ENCODE assay signal across 7 cellular contexts in genomic region chr16:46396133-46396882, GRCh38.
A peak's percentile ranks its signal among the peaks of the same experiment; 100 is the strongest.
DNase-seq lines count a peak whose midpoint lies in the region; FAIRE-seq and TF ChIP-seq lines count a peak whose summit lies in the region.
"Not testable (repeated sequence)": the region's sequence is repeated elsewhere in the genome, so short reads cannot be mapped to it uniquely, and the experiment has no call there.

No MANE protein-coding gene starts in this region.

- in situ Hi-C loops in G401 (cut with HindIII; ENCODE audit: low sequenced_read_pairs): not testable (repeated sequence)

- H3K36me3 Mint-ChIP-seq in activated T-helper 1 cell treated with anti-CD3 and anti-CD28 coated beads, Interleukin-12 subunit alpha, Interleukin-12 subunit beta, Interleukin-2, Interleukin-4 antibody, amounts not matched to agents 30 ng/mL and 10 ng/mL and 1 ng/mL, durations not matched to agents 14 hours and 24 hours and 36 hours (ENCODE audit: low read depth): not testable (repeated sequence)
- H3K36me3 Mint-ChIP-seq in progenitor cell of endocrine pancreas (ENCODE audit: insufficient read depth): peaks cover 13% of the 10 kb centered on the region

- not testable (repeated sequence) for H3K4me3 ChIP-seq in fibroblast of villous mesenchyme (ENCODE audit: low read depth, low read length)

- FAIRE-seq in RCC 7860 (lab: Jason Lieb, UNC): not testable (repeated sequence)

- not testable (repeated sequence) for H3K27ac Mint-ChIP-seq in activated T-helper 1 cell treated with anti-CD3 and anti-CD28 coated beads, Interleukin-12 subunit alpha, Interleukin-12 subunit beta, Interleukin-2, Interleukin-4 antibody, amounts not matched to agents 30 ng/mL and 10 ng/mL and 1 ng/mL, durations not matched to agents 14 hours and 24 hours and 36 hours; progenitor cell of endocrine pancreas

- not testable (repeated sequence) for TF ChIP-seq CTCF in fibroblast of villous mesenchyme (IDR thresholded peaks at IDR 0.05; ENCODE audit: insufficient read depth, low read depth, low read length); progenitor cell of endocrine pancreas (IDR thresholded peaks at IDR 0.05; ENCODE audit: unreplicated experiment)

- DNase-seq in G401 (ENCODE audit: low spot score) (peak; percentile 11), RCC 7860 (ENCODE audit: low spot score) (peak; percentile 32), dedifferentiated amniotic fluid mesenchymal stem cell (ENCODE audit: extremely low spot score) (peak; percentile 42), fibroblast of villous mesenchyme (ENCODE audit: low read depth) (peak; percentile 3), lung microvascular endothelial cell (ENCODE audit: low read depth in 2 of 2) (peak; percentile 12 to 23), progenitor cell of endocrine pancreas (ENCODE audit: low spot score, unreplicated experiment) (peak; percentile 37)
- DNase-seq in activated T-helper 1 cell treated with anti-CD3 and anti-CD28 coated beads, Interleukin-12 subunit alpha, Interleukin-12 subunit beta, Interleukin-2, Interleukin-4 antibody, amounts not matched to agents 30 ng/mL and 10 ng/mL and 1 ng/mL, durations not matched to agents 14 hours and 24 hours and 36 hours (ENCODE audit: low spot score): peak; percentile 38

- H3K4me3 Mint-ChIP-seq in activated T-helper 1 cell treated with anti-CD3 and anti-CD28 coated beads, Interleukin-12 subunit alpha, Interleukin-12 subunit beta, Interleukin-2, Interleukin-4 antibody, amounts not matched to agents 30 ng/mL and 10 ng/mL and 1 ng/mL, durations not matched to agents 14 hours and 24 hours and 36 hours; progenitor cell of endocrine pancreas (ENCODE audit: low read depth): not testable (repeated sequence)

- intact Hi-C loops in activated T-helper 1 cell treated with anti-CD3 and anti-CD28 coated beads, Interleukin-12 subunit alpha, Interleukin-12 subunit beta, Interleukin-2, Interleukin-4 antibody, amounts not matched to agents 30 ng/mL and 10 ng/mL and 1 ng/mL, durations not matched to agents 14 hours and 24 hours and 36 hours (cut with micrococcal nuclease): not testable (repeated sequence)

- H3K4me1 Mint-ChIP-seq in activated T-helper 1 cell treated with anti-CD3 and anti-CD28 coated beads, Interleukin-12 subunit alpha, Interleukin-12 subunit beta, Interleukin-2, Interleukin-4 antibody, amounts not matched to agents 30 ng/mL and 10 ng/mL and 1 ng/mL, durations not matched to agents 14 hours and 24 hours and 36 hours (ENCODE audit: low read depth); progenitor cell of endocrine pancreas (ENCODE audit: low read depth): not testable (repeated sequence)

- not testable (repeated sequence) for H3K9me3 Mint-ChIP-seq in activated T-helper 1 cell treated with anti-CD3 and anti-CD28 coated beads, Interleukin-12 subunit alpha, Interleukin-12 subunit beta, Interleukin-2, Interleukin-4 antibody, amounts not matched to agents 30 ng/mL and 10 ng/mL and 1 ng/mL, durations not matched to agents 14 hours and 24 hours and 36 hours
- H3K9me3 Mint-ChIP-seq in progenitor cell of endocrine pancreas (ENCODE audit: low read depth): peaks cover 13% of the 10 kb centered on the region

- H3K27me3 Mint-ChIP-seq in activated T-helper 1 cell treated with anti-CD3 and anti-CD28 coated beads, Interleukin-12 subunit alpha, Interleukin-12 subunit beta, Interleukin-2, Interleukin-4 antibody, amounts not matched to agents 30 ng/mL and 10 ng/mL and 1 ng/mL, durations not matched to agents 14 hours and 24 hours and 36 hours (ENCODE audit: insufficient read depth); progenitor cell of endocrine pancreas: not testable (repeated sequence)
